2 cellular contexts compared by ENCODE assay signal in the genomic region with DNA sequence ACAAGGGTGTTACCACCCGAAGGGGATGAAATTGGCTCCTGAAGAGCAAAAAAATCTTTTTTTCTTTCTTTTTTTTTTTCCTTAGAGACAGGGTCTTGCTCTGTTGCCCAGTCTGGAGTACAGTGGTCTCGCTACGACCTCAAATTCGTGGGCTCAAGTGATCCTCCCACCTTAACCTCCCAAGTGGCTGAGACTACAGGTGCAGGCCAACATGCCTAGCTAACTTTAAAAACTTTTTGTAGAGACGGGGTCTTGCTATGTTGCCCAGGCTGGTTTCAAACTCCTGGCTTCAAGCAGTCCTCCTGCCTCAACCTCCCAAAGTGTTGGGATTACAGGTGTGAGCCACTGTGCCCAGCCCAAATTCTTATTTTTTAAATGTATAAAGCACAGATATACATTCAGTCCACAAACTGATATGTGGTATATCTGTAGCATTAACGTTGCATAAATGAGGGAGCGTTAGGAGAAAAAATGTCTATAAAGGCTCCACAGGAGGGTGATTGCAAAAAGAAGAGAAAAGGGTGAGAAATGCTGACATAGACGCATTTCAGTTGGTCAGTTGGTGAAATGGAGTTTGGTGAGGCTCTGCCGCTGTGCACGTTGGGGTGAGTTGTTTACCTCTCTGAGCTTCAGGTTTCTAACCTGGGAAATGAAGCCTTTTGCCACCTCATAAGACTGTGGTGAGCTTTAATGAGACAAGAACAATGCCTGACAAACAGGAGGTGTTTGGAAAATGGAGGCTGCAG.
A peak's percentile ranks its signal among the peaks of the same experiment; 100 is the strongest.
TF ChIP-seq lines count a peak whose summit lies in the region.

No MANE protein-coding gene starts in this region.

TF ChIP-seq in A549, 52 proteins besides CTCF, POLR2A, EP300 and RAD21:
- TF ChIP-seq MAFK (IDR thresholded peaks at IDR 0.05; ENCODE audit: partially characterized antibody) (peak; percentile 95), NR3C1 (IDR thresholded peaks at IDR 0.05) (no peak), HOXB5 (CRISPR knock-in tag; IDR thresholded peaks at IDR 0.05) (no peak), ZC3H11A (IDR thresholded peaks at IDR 0.05) (no peak)

TF ChIP-seq in IMR-90, 13 proteins besides CTCF, POLR2A, EP300 and RAD21:
- TF ChIP-seq MXI1 (IDR thresholded peaks at IDR 0.05; ENCODE audit: borderline replicate concordance, low read depth, low read length) (no peak), MAFK (IDR thresholded peaks at IDR 0.05; ENCODE audit: low read depth, low read length) (peak; percentile 95)
